10 cellular contexts compared by ENCODE assay signal in the genomic region with DNA sequence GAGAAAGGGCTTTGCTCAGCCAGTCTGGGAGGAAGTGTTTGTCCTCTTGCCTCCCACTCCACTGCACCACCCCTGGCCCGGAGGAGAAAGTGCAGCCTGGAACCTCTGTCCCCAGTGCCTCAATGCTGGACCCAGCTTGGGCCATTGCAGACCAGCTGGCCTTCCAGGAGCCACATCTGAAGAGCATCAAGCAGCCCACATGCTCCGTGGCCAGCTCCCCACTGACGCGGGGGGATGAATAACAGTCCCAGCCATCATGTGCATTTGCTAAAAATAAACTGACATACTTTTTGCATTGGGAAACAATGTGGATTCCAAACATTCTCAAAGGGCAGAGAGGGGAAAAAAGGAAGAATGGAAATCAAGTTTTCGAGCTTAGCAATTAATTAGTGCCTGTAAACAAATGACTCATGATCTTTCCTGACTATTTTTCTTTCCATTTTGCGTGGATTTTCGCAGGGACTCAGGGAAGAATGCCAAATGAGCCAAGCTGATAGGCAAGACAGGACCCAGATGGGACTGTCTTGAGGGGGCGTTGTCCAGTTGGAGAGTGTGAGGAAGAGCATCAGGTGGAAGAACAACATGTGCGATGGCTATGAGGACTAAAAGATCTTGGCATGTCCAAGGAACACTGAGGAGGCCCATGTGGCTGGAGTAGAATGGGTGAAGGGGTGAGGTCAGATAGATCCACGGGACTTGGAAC. TPM values are rescaled to one million over a fixed set of nuclear protein-coding genes. Genes with fewer than 3 reads are reported as not detected.
DNase-seq lines count a peak whose midpoint lies in the region; ATAC-seq and TF ChIP-seq lines count a peak whose summit lies in the region.
"Had no signal": no experiment of that assay in that cellular context is flagged by ENCODE, and none has a peak within 500 bp of the region (broad histone marks: within the 10 kb centered on the region; RNA-seq: fewer than 3 reads in every experiment).

No MANE protein-coding gene starts in this region.

- DNase-seq in Caco-2 (peak in 1 of 2 experiments; percentile 47), SK-MEL-5 (ENCODE audit: low read depth, low spot score) (peak; percentile 48), glomerular endothelial cell (ENCODE audit: extremely low read depth, low read depth, low spot score) (peak; percentile 16), psoas muscle (peak; percentile 86 to 90), T-helper 9 cell (no peak), GM19238 (ENCODE audit: insufficient read length, low spot score) (no peak)
- no peak for DNase-seq in activated naive CD4-positive, alpha-beta T cell (lab: John Stamatoyannopoulos, UW)
- no peak for DNase-seq in activated CD4-positive, alpha-beta memory T cell treated with anti-CD3 and anti-CD28 coated beads, Interleukin-2, amount 10 ng/mL, durations not matched to agents 7 days and 5 days
- DNase-seq: stimulated activated CD4-positive, alpha-beta T cell treated with anti-CD3 and anti-CD28 coated beads, Interleukin-4, amount 100 ng/mL, for 4 hours had no signal

- H3K27me3 Mint-ChIP-seq in Caco-2 (ENCODE audit: insufficient read depth, unreplicated experiment) = no peaks in the 10 kb centered on the region
- no peaks in the 10 kb centered on the region for H3K27me3 Mint-ChIP-seq in activated CD4-positive, alpha-beta memory T cell treated with anti-CD3 and anti-CD28 coated beads, Interleukin-2, amount 10 ng/mL, durations not matched to agents 7 days and 5 days
- H3K27me3 Mint-ChIP-seq: activated naive CD4-positive, alpha-beta T cell treated with anti-CD3 and anti-CD28 coated beads, Interleukin-2, amount 50 U/mL, for 24 hours had no signal

- intact Hi-C loops in Caco-2 (cut with micrococcal nuclease; ENCODE audit: unreplicated experiment) (no loop called here), psoas muscle (cut with DNase I) (no loop called here)

- in situ Hi-C loops in SK-MEL-5 (cut with HindIII; ENCODE audit: low pct_unique_long_range_greater_than_20kb, low sequenced_read_pairs) = no loop called here

- H3K4me1 ChIP-seq in Caco-2 (peaks cover 12% of the 10 kb centered on the region), psoas muscle (peaks cover 8% of the 10 kb centered on the region)

- H3K9me3 ChIP-seq in Caco-2 (no peaks in the 10 kb centered on the region), psoas muscle (no peaks in the 10 kb centered on the region)

- H3K27me3 ChIP-seq in Caco-2 (replicated peaks; ENCODE audit: control insufficient read depth, insufficient read depth, low read length) (no peaks in the 10 kb centered on the region), psoas muscle (ENCODE audit: insufficient read depth in 3 of 3, low read length in 2 of 3) (no peaks in the 10 kb centered on the region)

- no peak overlapping the region for H3K4me3 Mint-ChIP-seq in Caco-2 (ENCODE audit: unreplicated experiment)
- H3K4me3 Mint-ChIP-seq in activated CD4-positive, alpha-beta memory T cell treated with anti-CD3 and anti-CD28 coated beads, Interleukin-2, amount 10 ng/mL, durations not matched to agents 7 days and 5 days = no peak overlapping the region
- H3K4me3 Mint-ChIP-seq: activated naive CD4-positive, alpha-beta T cell treated with anti-CD3 and anti-CD28 coated beads, Interleukin-2, amount 50 U/mL, for 24 hours had no signal

- H3K4me1 Mint-ChIP-seq in Caco-2 (ENCODE audit: low read depth, unreplicated experiment) = peaks cover 23% of the 10 kb centered on the region
- H3K4me1 Mint-ChIP-seq in activated CD4-positive, alpha-beta memory T cell treated with anti-CD3 and anti-CD28 coated beads, Interleukin-2, amount 10 ng/mL, durations not matched to agents 7 days and 5 days = peaks cover 19% of the 10 kb centered on the region
- H3K4me1 Mint-ChIP-seq: activated naive CD4-positive, alpha-beta T cell treated with anti-CD3 and anti-CD28 coated beads, Interleukin-2, amount 50 U/mL, for 24 hours had no signal

- peak overlapping the region; percentile 26 for H3K27ac Mint-ChIP-seq in Caco-2 (ENCODE audit: unreplicated experiment)
- H3K27ac Mint-ChIP-seq in activated CD4-positive, alpha-beta memory T cell treated with anti-CD3 and anti-CD28 coated beads, Interleukin-2, amount 10 ng/mL, durations not matched to agents 7 days and 5 days = no peak overlapping the region
- H3K27ac Mint-ChIP-seq: activated naive CD4-positive, alpha-beta T cell treated with anti-CD3 and anti-CD28 coated beads, Interleukin-2, amount 50 U/mL, for 24 hours had no signal

- POLR2A ChIA-PET in Caco-2 (lab: Charles Lee) = interaction anchor here (1.3 kb wide), 1 partner anchor 8 kb away, joined by 6 read pairs; no protein-coding TSS in a partner anchor
- POLR2A ChIA-PET in activated CD4-positive, alpha-beta memory T cell treated with anti-CD3 and anti-CD28 coated beads, Interleukin-2, amount 10 ng/mL, durations not matched to agents 7 days and 5 days (lab: Charles Lee) = no interaction called here

- TF ChIP-seq CTCF in Caco-2 (IDR thresholded peaks at IDR 0.05; ENCODE audit: insufficient read depth in 1 of 2, low read depth in 1 of 2, low read length in 1 of 2, severe bottlenecking in 1 of 2, unreplicated experiment in 1 of 2) (peak; percentile 14 to 16), psoas muscle (IDR thresholded peaks at IDR 0.05) (peak; percentile 14)

- H3K4me3 ChIP-seq in Caco-2 (ENCODE audit: low read depth, low read length) (no peak overlapping the region), psoas muscle (no peak overlapping the region)

- ATAC-seq in psoas muscle = peak; percentile 87 to 91 (median 90)

- CTCF ChIA-PET in Caco-2 (lab: Charles Lee) = interaction anchor here (0.8 kb wide), 1 partner anchor 16 kb away, joined by 3 read pairs; no protein-coding TSS in a partner anchor
- CTCF ChIA-PET in activated CD4-positive, alpha-beta memory T cell treated with anti-CD3 and anti-CD28 coated beads, Interleukin-2, amount 10 ng/mL, durations not matched to agents 7 days and 5 days (lab: Charles Lee) = no interaction called here

- H3K27ac ChIP-seq in psoas muscle = peak overlapping the region; percentile 73

- H3K36me3 ChIP-seq in Caco-2 (ENCODE audit: control insufficient read depth, insufficient read depth, low read length) = no peaks in the 10 kb centered on the region
- no peaks in the 10 kb centered on the region for H3K36me3 ChIP-seq in psoas muscle (ENCODE audit: insufficient read depth in 1 of 2, low read depth in 1 of 2)

- peaks cover 9% of the 10 kb centered on the region for H3K9me3 Mint-ChIP-seq in Caco-2 (ENCODE audit: unreplicated experiment)
- H3K9me3 Mint-ChIP-seq in activated CD4-positive, alpha-beta memory T cell treated with anti-CD3 and anti-CD28 coated beads, Interleukin-2, amount 10 ng/mL, durations not matched to agents 7 days and 5 days = no peaks in the 10 kb centered on the region
- H3K9me3 Mint-ChIP-seq: activated naive CD4-positive, alpha-beta T cell treated with anti-CD3 and anti-CD28 coated beads, Interleukin-2, amount 50 U/mL, for 24 hours had no signal

- BruUV-seq in Caco-2 (replicated peaks; lab: Mats Ljungman, UMichigan) = no TSS peak

- 22 to 33% (median 25%) methylated on average over 10 of the region's 10 CpGs for WGBS in psoas muscle, 3 donors

- H3K36me3 Mint-ChIP-seq in Caco-2 (ENCODE audit: insufficient read depth, unreplicated experiment) = no peaks in the 10 kb centered on the region
- H3K36me3 Mint-ChIP-seq in activated CD4-positive, alpha-beta memory T cell treated with anti-CD3 and anti-CD28 coated beads, Interleukin-2, amount 10 ng/mL, durations not matched to agents 7 days and 5 days (ENCODE audit: low read depth) = no peaks in the 10 kb centered on the region
- H3K36me3 Mint-ChIP-seq: activated naive CD4-positive, alpha-beta T cell treated with anti-CD3 and anti-CD28 coated beads, Interleukin-2, amount 50 U/mL, for 24 hours had no signal

RNA-seq across cellular contexts. Expression of gene CEBPB, which starts 34.1 kb away (rescaled TPM):
- 160 and 183 TPM in 2 replicates for total RNA-seq in Caco-2 (2022)
- total RNA-seq in SK-MEL-5 (2014; rRNA removed; shearing (Covaris generic)) = 47.4 and 69.6 TPM in 2 replicates
- polyA plus RNA-seq in SK-MEL-5 (2015; cell fraction: cytosol; rRNA removed) = 149 and 166 TPM in 2 replicates
- 47.7 and 80.3 TPM in 2 replicates for polyA plus RNA-seq in SK-MEL-5 (2015; cell fraction: nucleus; rRNA removed)
- 19.0 and 19.6 TPM in 2 replicates for total RNA-seq in glomerular endothelial cell
- 100 to 1,000 TPM; 144 to 445 (median 283) TPM for total RNA-seq in psoas muscle
- polyA plus RNA-seq in psoas muscle = 100 to 1,000 TPM in 1 of 3 donors, 10 to 100 TPM in 2; 38.7 to 125 (median 83.2) TPM
- total RNA-seq in activated CD4-positive, alpha-beta memory T cell treated with anti-CD3 and anti-CD28 coated beads, Interleukin-2, amount 10 ng/mL, durations not matched to agents 7 days and 5 days = 10 to 100 TPM; 36.5 to 37.5 TPM

Comparison
In these comparisons a context has a peak if more than half of its experiments do, and no peak if none do; other contexts are left out.
1. DNase-seq: peak in SK-MEL-5 (single experiment), glomerular endothelial cell (single experiment) and psoas muscle (2 of 2); none in T-helper 9 cell (single experiment), GM19238 (single experiment), activated naive CD4-positive, alpha-beta T cell (0 of 4) and activated CD4-positive, alpha-beta memory T cell treated with anti-CD3 and anti-CD28 coated beads, Interleukin-2, amount 10 ng/mL, durations not matched to agents 7 days and 5 days (single experiment).